ENCODE assay signal across 17 cellular contexts in genomic region chr17:18974407-18975149, GRCh38. TPM values are rescaled to one million over a fixed set of nuclear protein-coding genes. Genes with fewer than 3 reads are reported as not detected.
DNase-seq lines count a peak whose midpoint lies in the region; ATAC-seq and TF ChIP-seq lines count a peak whose summit lies in the region.
"Had no signal": no experiment of that assay in that cellular context is flagged by ENCODE, and none has a peak within 500 bp of the region (broad histone marks: within the 10 kb centered on the region; RNA-seq: fewer than 3 reads in every experiment).

No MANE protein-coding gene starts in this region.

- H3K4me1 Mint-ChIP-seq in activated T-helper 2 cell treated with anti-CD3 and anti-CD28 coated beads, Interferon-gamma antibody, Interleukin-2, Interleukin-4, amounts not matched to agents 10 μg/mL and 5 μg/mL and 100 μg/mL, durations not matched to agents 14 hours and 24 hours and 36 hours (ENCODE audit: low read depth): peaks cover 6% of the 10 kb centered on the region
- peaks cover 7% of the 10 kb centered on the region for H3K4me1 Mint-ChIP-seq in neural progenitor cell
- peaks cover 4% of the 10 kb centered on the region for H3K4me1 Mint-ChIP-seq in osteocyte (ENCODE audit: unreplicated experiment)
- H3K4me1 Mint-ChIP-seq: stimulated activated memory B cell treated with anti-CD40 and anti-IgM and Interleukin-4, amounts not matched to agents 10 μg/mL and 1 μg/mL and 100 μg/mL, for 72 hours had no signal

- H3K9ac ChIP-seq in neural progenitor cell: no peak overlapping the region

- H3K27me3 ChIP-seq in neural progenitor cell: no peaks in the 10 kb centered on the region
- H3K27me3 ChIP-seq: breast epithelium, gastrocnemius medialis, pancreas, SJSA1 had no signal

- H3K36me3 ChIP-seq in neural progenitor cell: no peaks in the 10 kb centered on the region
- H3K36me3 ChIP-seq: breast epithelium, gastrocnemius medialis had no signal

- peak; percentile 26 for DNase-seq in AG08395 (ENCODE audit: low spot score)
- peak; percentile 44 for DNase-seq in Daoy (ENCODE audit: low read depth)
- no peak for DNase-seq in activated T-helper 2 cell treated with anti-CD3 and anti-CD28 coated beads, Interferon-gamma antibody, Interleukin-2, Interleukin-4, amounts not matched to agents 10 μg/mL and 5 μg/mL and 100 μg/mL, durations not matched to agents 14 hours and 24 hours and 36 hours (ENCODE audit: low spot score)
- no peak for DNase-seq in neural progenitor cell (ENCODE audit: low spot score)
- no peak for DNase-seq in osteocyte (ENCODE audit: extremely low spot score, unreplicated experiment)
- DNase-seq in DMS53 (lab: John Stamatoyannopoulos, UW): no peak
- DNase-seq: CD4-positive, CD25-positive, alpha-beta regulatory T cell; effector CD8-positive, alpha-beta T cell; gastrocnemius medialis; NCI-H1417; pancreas had no signal

- no peaks in the 10 kb centered on the region for H3K9me3 ChIP-seq in neural progenitor cell (ENCODE audit: low read depth)
- H3K9me3 ChIP-seq: breast epithelium, gastrocnemius medialis, pancreas, SJSA1 had no signal

- intact Hi-C loops in activated T-helper 2 cell treated with anti-CD3 and anti-CD28 coated beads, Interferon-gamma antibody, Interleukin-2, Interleukin-4, amounts not matched to agents 10 μg/mL and 5 μg/mL and 100 μg/mL, durations not matched to agents 14 hours and 24 hours and 36 hours (cut with micrococcal nuclease): no loop called here

- H3K36me3 Mint-ChIP-seq in activated T-helper 2 cell treated with anti-CD3 and anti-CD28 coated beads, Interferon-gamma antibody, Interleukin-2, Interleukin-4, amounts not matched to agents 10 μg/mL and 5 μg/mL and 100 μg/mL, durations not matched to agents 14 hours and 24 hours and 36 hours (ENCODE audit: low read depth): peaks cover 14% of the 10 kb centered on the region
- H3K36me3 Mint-ChIP-seq in neural progenitor cell (no peaks in the 10 kb centered on the region), osteocyte (ENCODE audit: unreplicated experiment) (peaks cover 2% of the 10 kb centered on the region)

- peaks cover 5% of the 10 kb centered on the region for H4K20me1 ChIP-seq in neural progenitor cell (ENCODE audit: low read depth)

- no peaks in the 10 kb centered on the region for H3F3A ChIP-seq in neural progenitor cell (ENCODE audit: low read depth)

- no peaks in the 10 kb centered on the region for H3K9me3 Mint-ChIP-seq in activated T-helper 2 cell treated with anti-CD3 and anti-CD28 coated beads, Interferon-gamma antibody, Interleukin-2, Interleukin-4, amounts not matched to agents 10 μg/mL and 5 μg/mL and 100 μg/mL, durations not matched to agents 14 hours and 24 hours and 36 hours
- no peaks in the 10 kb centered on the region for H3K9me3 Mint-ChIP-seq in neural progenitor cell
- H3K9me3 Mint-ChIP-seq in osteocyte (ENCODE audit: unreplicated experiment): no peaks in the 10 kb centered on the region
- H3K9me3 Mint-ChIP-seq: CD4-positive, CD25-positive, alpha-beta regulatory T cell; stimulated activated memory B cell treated with anti-CD40 and anti-IgM and Interleukin-4, amounts not matched to agents 10 μg/mL and 1 μg/mL and 100 μg/mL, for 72 hours had no signal

- TF ChIP-seq CTCF in neural progenitor cell (IDR thresholded peaks at IDR 0.05): no peak
- TF ChIP-seq CTCF in osteocyte (IDR thresholded peaks at IDR 0.05): no peak

- H3K27ac ChIP-seq in neural progenitor cell: no peak overlapping the region
- H3K27ac ChIP-seq: breast epithelium, gastrocnemius medialis, pancreas, SJSA1 had no signal

- no peaks in the 10 kb centered on the region for H3K4me1 ChIP-seq in neural progenitor cell
- H3K4me1 ChIP-seq: breast epithelium, gastrocnemius medialis, pancreas had no signal

- H2AFZ ChIP-seq in neural progenitor cell (replicated peaks): no peak overlapping the region

- no peaks in the 10 kb centered on the region for H3K79me2 ChIP-seq in neural progenitor cell (ENCODE audit: low read depth)

- H3K4me3 Mint-ChIP-seq in activated T-helper 2 cell treated with anti-CD3 and anti-CD28 coated beads, Interferon-gamma antibody, Interleukin-2, Interleukin-4, amounts not matched to agents 10 μg/mL and 5 μg/mL and 100 μg/mL, durations not matched to agents 14 hours and 24 hours and 36 hours (ENCODE audit: low read depth): no peak overlapping the region
- H3K4me3 Mint-ChIP-seq in neural progenitor cell (no peak overlapping the region), osteocyte (ENCODE audit: unreplicated experiment) (no peak overlapping the region)
- H3K4me3 Mint-ChIP-seq: CD4-positive, CD25-positive, alpha-beta regulatory T cell; stimulated activated memory B cell treated with anti-CD40 and anti-IgM and Interleukin-4, amounts not matched to agents 10 μg/mL and 1 μg/mL and 100 μg/mL, for 72 hours had no signal

- peak overlapping the region; percentile 47 for H3K27ac Mint-ChIP-seq in activated T-helper 2 cell treated with anti-CD3 and anti-CD28 coated beads, Interferon-gamma antibody, Interleukin-2, Interleukin-4, amounts not matched to agents 10 μg/mL and 5 μg/mL and 100 μg/mL, durations not matched to agents 14 hours and 24 hours and 36 hours
- H3K27ac Mint-ChIP-seq in neural progenitor cell: peak overlapping the region; percentile 42
- no peak overlapping the region for H3K27ac Mint-ChIP-seq in osteocyte (ENCODE audit: unreplicated experiment)
- H3K27ac Mint-ChIP-seq: stimulated activated memory B cell treated with anti-CD40 and anti-IgM and Interleukin-4, amounts not matched to agents 10 μg/mL and 1 μg/mL and 100 μg/mL, for 72 hours had no signal

- ATAC-seq in GM18511 (IDR thresholded peaks at IDR 0.05; ENCODE audit: unreplicated experiment) (no peak), GM18498 (IDR thresholded peaks at IDR 0.05; ENCODE audit: unreplicated experiment) (no peak)
- ATAC-seq: gastrocnemius medialis; pancreas; stimulated activated memory B cell treated with anti-CD40 and anti-IgM and Interleukin-4, amounts not matched to agents 10 μg/mL and 1 μg/mL and 100 μg/mL, for 72 hours had no signal

- no peak overlapping the region for H3K4me2 ChIP-seq in neural progenitor cell

- no peak overlapping the region for H3K4me3 ChIP-seq in neural progenitor cell
- H3K4me3 ChIP-seq: breast epithelium, gastrocnemius medialis, pancreas, SJSA1 had no signal

- H3K27me3 Mint-ChIP-seq in activated T-helper 2 cell treated with anti-CD3 and anti-CD28 coated beads, Interferon-gamma antibody, Interleukin-2, Interleukin-4, amounts not matched to agents 10 μg/mL and 5 μg/mL and 100 μg/mL, durations not matched to agents 14 hours and 24 hours and 36 hours (ENCODE audit: low read depth): no peaks in the 10 kb centered on the region
- H3K27me3 Mint-ChIP-seq in neural progenitor cell (ENCODE audit: insufficient read depth, low read depth) (peaks cover under 1% of the 10 kb centered on the region), osteocyte (ENCODE audit: unreplicated experiment) (no peaks in the 10 kb centered on the region)
- H3K27me3 Mint-ChIP-seq: CD4-positive, CD25-positive, alpha-beta regulatory T cell; stimulated activated memory B cell treated with anti-CD40 and anti-IgM and Interleukin-4, amounts not matched to agents 10 μg/mL and 1 μg/mL and 100 μg/mL, for 72 hours had no signal

RNA-seq across cellular contexts. Expression of gene SLC5A10, which starts 22.6 kb away (rescaled TPM):
- total RNA-seq in Daoy (2014; rRNA removed; shearing (Covaris generic)): 0.06 TPM in 1 of 2 replicates, not detected in the other
- not detected in 2 replicates for total RNA-seq in activated T-helper 2 cell treated with anti-CD3 and anti-CD28 coated beads, Interferon-gamma antibody, Interleukin-2, Interleukin-4, amounts not matched to agents 10 μg/mL and 5 μg/mL and 100 μg/mL, durations not matched to agents 14 hours and 24 hours and 36 hours
- not detected in 2 replicates for total RNA-seq in neural progenitor cell (ENCODE audit: low replicate concordance)
- not detected in 2 replicates for total RNA-seq in osteocyte
- total RNA-seq: CD4-positive, CD25-positive, alpha-beta regulatory T cell; G401; gastrocnemius medialis; pancreas had no signal

RNA-seq across cellular contexts. Expression of gene FAM83G, which starts 30.0 kb away (rescaled TPM):
- 15.1 and 20.2 TPM in 2 replicates for total RNA-seq in Daoy (2014; rRNA removed; shearing (Covaris generic))
- total RNA-seq in activated T-helper 2 cell treated with anti-CD3 and anti-CD28 coated beads, Interferon-gamma antibody, Interleukin-2, Interleukin-4, amounts not matched to agents 10 μg/mL and 5 μg/mL and 100 μg/mL, durations not matched to agents 14 hours and 24 hours and 36 hours: 14.0 and 15.3 TPM in 2 replicates
- total RNA-seq in neural progenitor cell (ENCODE audit: low replicate concordance) (9.9 and 24.3 TPM in 2 replicates), osteocyte (4.1 and 4.7 TPM in 2 replicates)

Comparison
In these comparisons a context has a peak if more than half of its experiments do, and no peak if none do; other contexts are left out.
1. DNase-seq: peak in AG08395 (single experiment) and Daoy (single experiment); none in activated T-helper 2 cell treated with anti-CD3 and anti-CD28 coated beads, Interferon-gamma antibody, Interleukin-2, Interleukin-4, amounts not matched to agents 10 μg/mL and 5 μg/mL and 100 μg/mL, durations not matched to agents 14 hours and 24 hours and 36 hours (single experiment), neural progenitor cell (single experiment), osteocyte (single experiment) and DMS53 (single experiment).